In the genomic region with DNA sequence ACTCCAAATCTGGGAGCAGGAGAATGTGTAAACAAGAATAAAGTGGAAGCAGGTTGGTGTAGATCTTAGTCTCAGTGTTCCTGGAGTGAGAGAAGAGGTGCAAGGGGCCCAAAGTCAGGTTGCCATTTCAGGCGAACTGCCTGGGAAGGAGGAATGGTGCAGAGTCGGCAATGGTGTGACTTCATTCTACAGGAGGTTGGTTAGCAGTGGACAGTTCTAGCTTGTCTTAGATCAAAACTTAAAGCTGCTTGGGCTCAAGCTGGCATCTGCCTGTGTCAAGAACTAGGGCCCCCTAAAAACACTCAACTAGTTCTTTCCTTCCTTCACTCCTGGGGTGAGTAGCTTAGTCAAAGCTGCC, we compare ENCODE assay signal across 9 cellular contexts. TPM values are rescaled to one million over a fixed set of nuclear protein-coding genes. Genes with fewer than 3 reads are reported as not detected.
DNase-seq lines count a peak whose midpoint lies in the region; FAIRE-seq and TF ChIP-seq lines count a peak whose summit lies in the region.
"Had no signal": no experiment of that assay in that cellular context is flagged by ENCODE, and none has a peak within 500 bp of the region (broad histone marks: within the 10 kb centered on the region; RNA-seq: fewer than 3 reads in every experiment).

No MANE protein-coding gene starts in this region.

- in situ Hi-C loops in ACHN (cut with HindIII; ENCODE audit: low pct_ligation_motif_present, low pct_unique_long_range_greater_than_20kb, low sequenced_read_pairs), result no loop called here

- H3K27me3 ChIP-seq in subcutaneous abdominal adipose tissue (ENCODE audit: control insufficient read depth in 5 of 5, insufficient read depth in 4 of 5, low read length in 5 of 5), result peaks cover 0 to 13% (median 11%) of the 10 kb centered on the region in 5 donors

- H3K36me3 ChIP-seq in kidney (ENCODE audit: control insufficient read depth in 1 of 2, insufficient read depth in 2 of 2, low read length in 2 of 2), result peaks cover 3 to 12% of the 10 kb centered on the region in 2 donors
- peaks cover 0 to 38% (median 15%) of the 10 kb centered on the region in 5 donors for H3K36me3 ChIP-seq in subcutaneous abdominal adipose tissue (ENCODE audit: control insufficient read depth in 5 of 5, insufficient read depth in 5 of 5, low read length in 5 of 5)

- no peaks in the 10 kb centered on the region for H3K9me3 Mint-ChIP-seq in activated T-helper 1 cell treated with anti-CD3 and anti-CD28 coated beads, Interleukin-12 subunit alpha, Interleukin-12 subunit beta, Interleukin-2, Interleukin-4 antibody, amounts not matched to agents 30 ng/mL and 10 ng/mL and 1 ng/mL, durations not matched to agents 14 hours and 24 hours and 36 hours

- peak; percentile 59 for DNase-seq in DMS 273 (lab: John Stamatoyannopoulos, UW; ENCODE audit: unreplicated experiment)
- no peak for DNase-seq in DMS 273 treated with DMSO at 0.1 percent for 48 hours (lab: John Stamatoyannopoulos, UW)
- DNase-seq in activated T-helper 1 cell treated with anti-CD3 and anti-CD28 coated beads, Interleukin-12 subunit alpha, Interleukin-12 subunit beta, Interleukin-2, Interleukin-4 antibody, amounts not matched to agents 30 ng/mL and 10 ng/mL and 1 ng/mL, durations not matched to agents 14 hours and 24 hours and 36 hours (ENCODE audit: low spot score), result no peak
- DNase-seq in kidney, result no peak
- DNase-seq in ACHN, result no peak
- DNase-seq in NCI-H2107 (lab: John Stamatoyannopoulos, UW), result no peak
- no peak for DNase-seq in NK-92 (lab: John Stamatoyannopoulos, UW; ENCODE audit: unreplicated experiment)

- peaks cover 34% of the 10 kb centered on the region for H3K36me3 Mint-ChIP-seq in activated T-helper 1 cell treated with anti-CD3 and anti-CD28 coated beads, Interleukin-12 subunit alpha, Interleukin-12 subunit beta, Interleukin-2, Interleukin-4 antibody, amounts not matched to agents 30 ng/mL and 10 ng/mL and 1 ng/mL, durations not matched to agents 14 hours and 24 hours and 36 hours (ENCODE audit: low read depth)

- no peak for FAIRE-seq in kidney (lab: Jason Lieb, UNC)
- FAIRE-seq: A204.1 had no signal

- peak overlapping the region; percentile 93 for H3K4me3 Mint-ChIP-seq in activated T-helper 1 cell treated with anti-CD3 and anti-CD28 coated beads, Interleukin-12 subunit alpha, Interleukin-12 subunit beta, Interleukin-2, Interleukin-4 antibody, amounts not matched to agents 30 ng/mL and 10 ng/mL and 1 ng/mL, durations not matched to agents 14 hours and 24 hours and 36 hours

- TF ChIP-seq CTCF in kidney (IDR thresholded peaks at IDR 0.05; ENCODE audit: borderline replicate concordance, extremely low read depth, insufficient read depth), result no peak

- H3K4me3 ChIP-seq in kidney (ENCODE audit: low read length in 2 of 2) (peak overlapping the region in 1 of 2 donors; percentile 10), subcutaneous abdominal adipose tissue (ENCODE audit: low read depth in 1 of 5, low read length in 5 of 5) (no peak overlapping the region)

- no peaks in the 10 kb centered on the region for H3K27me3 Mint-ChIP-seq in activated T-helper 1 cell treated with anti-CD3 and anti-CD28 coated beads, Interleukin-12 subunit alpha, Interleukin-12 subunit beta, Interleukin-2, Interleukin-4 antibody, amounts not matched to agents 30 ng/mL and 10 ng/mL and 1 ng/mL, durations not matched to agents 14 hours and 24 hours and 36 hours (ENCODE audit: insufficient read depth)

- peak overlapping the region; percentile 88 for H3K27ac Mint-ChIP-seq in activated T-helper 1 cell treated with anti-CD3 and anti-CD28 coated beads, Interleukin-12 subunit alpha, Interleukin-12 subunit beta, Interleukin-2, Interleukin-4 antibody, amounts not matched to agents 30 ng/mL and 10 ng/mL and 1 ng/mL, durations not matched to agents 14 hours and 24 hours and 36 hours

- intact Hi-C loops in activated T-helper 1 cell treated with anti-CD3 and anti-CD28 coated beads, Interleukin-12 subunit alpha, Interleukin-12 subunit beta, Interleukin-2, Interleukin-4 antibody, amounts not matched to agents 30 ng/mL and 10 ng/mL and 1 ng/mL, durations not matched to agents 14 hours and 24 hours and 36 hours (cut with micrococcal nuclease), result loop anchor here (10.0 kb wide), 1 partner anchor 534 kb away; a partner anchor contains a TSS
- intact Hi-C loops in kidney (cut with DNase I), result no loop called here

- H3K27ac ChIP-seq in kidney (ENCODE audit: low read depth in 2 of 2, low read length in 2 of 2) (peak overlapping the region; percentile 87 to 99), subcutaneous abdominal adipose tissue (ENCODE audit: low read depth, low read length) (peak overlapping the region; percentile 58)

- no peaks in the 10 kb centered on the region for H3K9me3 ChIP-seq in kidney (ENCODE audit: control insufficient read depth in 1 of 2, low read length in 2 of 2)
- no peaks in the 10 kb centered on the region for H3K9me3 ChIP-seq in subcutaneous abdominal adipose tissue (ENCODE audit: control insufficient read depth in 5 of 5, low read length in 5 of 5)

- peaks cover 75% of the 10 kb centered on the region for H3K4me1 Mint-ChIP-seq in activated T-helper 1 cell treated with anti-CD3 and anti-CD28 coated beads, Interleukin-12 subunit alpha, Interleukin-12 subunit beta, Interleukin-2, Interleukin-4 antibody, amounts not matched to agents 30 ng/mL and 10 ng/mL and 1 ng/mL, durations not matched to agents 14 hours and 24 hours and 36 hours (ENCODE audit: low read depth)

- H3K4me1 ChIP-seq in kidney (ENCODE audit: control insufficient read depth in 1 of 2, insufficient read depth in 1 of 2, low read depth in 1 of 2, low read length in 2 of 2), result peaks cover 56 to 71% of the 10 kb centered on the region in 2 donors
- peaks cover 9 to 74% (median 58%) of the 10 kb centered on the region in 5 donors for H3K4me1 ChIP-seq in subcutaneous abdominal adipose tissue (ENCODE audit: control insufficient read depth in 5 of 5, insufficient read depth in 5 of 5, low read length in 5 of 5)

- H3K9ac ChIP-seq in kidney (ENCODE audit: low read length in 2 of 2) (peak overlapping the region in 1 of 2 donors; percentile 1), subcutaneous abdominal adipose tissue (ENCODE audit: low read length in 5 of 5) (peak overlapping the region in 2 of 5 donors; percentile 9 to 28)

RNA-seq across cellular contexts. Expression of a gene that starts 3.5 kb away (rescaled TPM):
- 30.1 and 30.6 TPM in 2 replicates for total RNA-seq in activated T-helper 1 cell treated with anti-CD3 and anti-CD28 coated beads, Interleukin-12 subunit alpha, Interleukin-12 subunit beta, Interleukin-2, Interleukin-4 antibody, amounts not matched to agents 30 ng/mL and 10 ng/mL and 1 ng/mL, durations not matched to agents 14 hours and 24 hours and 36 hours
- total RNA-seq in kidney, result 29.9 TPM
- 53.8 TPM for polyA plus RNA-seq in kidney (ENCODE audit: insufficient read depth, low read depth, low replicate concordance)

RNA-seq across cellular contexts. Expression of a gene that starts 3.6 kb away (rescaled TPM):
- total RNA-seq in activated T-helper 1 cell treated with anti-CD3 and anti-CD28 coated beads, Interleukin-12 subunit alpha, Interleukin-12 subunit beta, Interleukin-2, Interleukin-4 antibody, amounts not matched to agents 30 ng/mL and 10 ng/mL and 1 ng/mL, durations not matched to agents 14 hours and 24 hours and 36 hours, result 4.6 and 4.9 TPM in 2 replicates
- 20.6 TPM for total RNA-seq in kidney
- polyA plus RNA-seq in kidney (ENCODE audit: insufficient read depth, low read depth, low replicate concordance), result 19.7 TPM

RNA-seq across cellular contexts. Expression of a gene that starts 4.2 kb away (rescaled TPM):
- not detected in 2 replicates for total RNA-seq in activated T-helper 1 cell treated with anti-CD3 and anti-CD28 coated beads, Interleukin-12 subunit alpha, Interleukin-12 subunit beta, Interleukin-2, Interleukin-4 antibody, amounts not matched to agents 30 ng/mL and 10 ng/mL and 1 ng/mL, durations not matched to agents 14 hours and 24 hours and 36 hours
- total RNA-seq in kidney, result 0.98 TPM
- 15.4 TPM for polyA plus RNA-seq in kidney (ENCODE audit: insufficient read depth, low read depth, low replicate concordance)

RNA-seq across cellular contexts. Expression of a gene that starts 4.9 kb away (rescaled TPM):
- total RNA-seq in activated T-helper 1 cell treated with anti-CD3 and anti-CD28 coated beads, Interleukin-12 subunit alpha, Interleukin-12 subunit beta, Interleukin-2, Interleukin-4 antibody, amounts not matched to agents 30 ng/mL and 10 ng/mL and 1 ng/mL, durations not matched to agents 14 hours and 24 hours and 36 hours, result 211 and 217 TPM in 2 replicates
- 49.4 TPM for total RNA-seq in kidney
- polyA plus RNA-seq in kidney (ENCODE audit: insufficient read depth, low read depth, low replicate concordance), result 156 TPM

RNA-seq across cellular contexts. Expression of a gene that starts 19.2 kb away (rescaled TPM):
- total RNA-seq in activated T-helper 1 cell treated with anti-CD3 and anti-CD28 coated beads, Interleukin-12 subunit alpha, Interleukin-12 subunit beta, Interleukin-2, Interleukin-4 antibody, amounts not matched to agents 30 ng/mL and 10 ng/mL and 1 ng/mL, durations not matched to agents 14 hours and 24 hours and 36 hours, result 112 and 117 TPM in 2 replicates
- total RNA-seq in kidney, result 48.9 TPM
- 26.6 TPM for polyA plus RNA-seq in kidney (ENCODE audit: insufficient read depth, low read depth, low replicate concordance)
